Comparison of ENCODE assay signal across 1 cellular context in the genomic region with DNA sequence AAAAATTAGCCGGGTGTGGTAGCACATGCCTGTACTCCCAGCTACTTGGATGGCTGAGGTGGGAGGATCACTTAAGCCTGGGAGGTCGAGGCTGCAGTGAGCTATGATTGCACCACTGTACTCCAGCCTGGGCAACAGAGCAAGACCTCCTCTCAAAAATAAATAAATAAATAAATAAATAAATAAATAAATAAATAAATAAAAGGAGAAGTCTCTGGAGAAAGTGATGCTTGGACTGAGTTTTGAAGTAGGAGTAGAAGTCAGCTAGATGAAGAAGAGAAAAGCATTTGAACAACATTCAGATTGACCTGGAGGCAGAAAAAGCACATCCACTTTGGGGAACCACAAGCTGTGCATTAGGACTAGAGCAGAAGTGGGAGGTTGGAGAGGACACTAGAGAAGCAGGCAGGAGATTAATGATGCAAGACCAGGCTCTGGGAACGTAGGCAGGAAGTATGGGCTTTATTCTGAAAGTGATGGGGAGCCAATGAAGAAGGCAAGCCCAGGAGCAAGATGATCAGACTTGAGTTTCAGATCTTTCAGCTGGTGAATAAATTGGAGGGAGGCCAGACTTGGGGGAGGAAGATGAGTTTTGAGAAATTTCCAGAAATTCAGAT.
TF ChIP-seq lines count a peak whose summit lies in the region.

No MANE protein-coding gene starts in this region.

TF ChIP-seq in H1, 55 proteins besides CTCF, POLR2A, EP300 and RAD21:
- TF ChIP-seq TCF12 (IDR thresholded peaks at IDR 0.05; ENCODE audit: low read depth, low read length) (no peak), KDM1A (IDR thresholded peaks at IDR 0.05; ENCODE audit: borderline replicate concordance, low read length) (no peak), TAF1 (IDR thresholded peaks at IDR 0.05; ENCODE audit: low read depth, low read length) (no peak), CHD7 (IDR thresholded peaks at IDR 0.05; ENCODE audit: insufficient replicate concordance, low read length) (no peak), TEAD4 (IDR thresholded peaks at IDR 0.05; ENCODE audit: low read depth, low read length) (no peak), SAP30 (IDR thresholded peaks at IDR 0.05; ENCODE audit: insufficient read depth, insufficient replicate concordance, low read length) (no peak), BCL11A (IDR thresholded peaks at IDR 0.05; ENCODE audit: low read depth in 2 of 2, low read length in 2 of 2) (no peak), HDAC6 (IDR thresholded peaks at IDR 0.05; ENCODE audit: low read depth, low read length) (no peak), JUN (IDR thresholded peaks at IDR 0.05; ENCODE audit: low read depth, low read length) (no peak), EZH2 (IDR thresholded peaks at IDR 0.05; ENCODE audit: low read depth, low read length, severe bottlenecking) (no peak), FOSL1 (IDR thresholded peaks at IDR 0.05; ENCODE audit: insufficient read depth, low read depth, low read length) (no peak), RXRA (IDR thresholded peaks at IDR 0.05; ENCODE audit: insufficient read depth, low read depth, low read length) (no peak), EGR1 (IDR thresholded peaks at IDR 0.05; ENCODE audit: borderline replicate concordance, low read depth, low read length) (no peak), CREB1 (IDR thresholded peaks at IDR 0.05) (no peak), SP1 (IDR thresholded peaks at IDR 0.05; ENCODE audit: low read depth, low read length) (no peak), GTF2F1 (IDR thresholded peaks at IDR 0.05; ENCODE audit: borderline replicate concordance, low read depth, low read length) (no peak), ZNF274 (IDR thresholded peaks at IDR 0.05; ENCODE audit: borderline replicate concordance, extremely low read depth, low read length) (no peak), SUZ12 (IDR thresholded peaks at IDR 0.05; ENCODE audit: low read length) (no peak), RBBP5 (IDR thresholded peaks at IDR 0.05; ENCODE audit: borderline replicate concordance, low read depth, low read length) (no peak)
- TF ChIP-seq, protein P1, sequence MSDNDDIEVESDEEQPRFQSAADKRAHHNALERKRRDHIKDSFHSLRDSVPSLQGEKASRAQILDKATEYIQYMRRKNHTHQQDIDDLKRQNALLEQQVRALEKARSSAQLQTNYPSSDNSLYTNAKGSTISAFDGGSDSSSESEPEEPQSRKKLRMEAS (IDR thresholded peaks at IDR 0.05): no peak
TF ChIP-seq in H1: peak in this region for 0.
